ENCODE assay signal across 1 cellular context in the genomic region with DNA sequence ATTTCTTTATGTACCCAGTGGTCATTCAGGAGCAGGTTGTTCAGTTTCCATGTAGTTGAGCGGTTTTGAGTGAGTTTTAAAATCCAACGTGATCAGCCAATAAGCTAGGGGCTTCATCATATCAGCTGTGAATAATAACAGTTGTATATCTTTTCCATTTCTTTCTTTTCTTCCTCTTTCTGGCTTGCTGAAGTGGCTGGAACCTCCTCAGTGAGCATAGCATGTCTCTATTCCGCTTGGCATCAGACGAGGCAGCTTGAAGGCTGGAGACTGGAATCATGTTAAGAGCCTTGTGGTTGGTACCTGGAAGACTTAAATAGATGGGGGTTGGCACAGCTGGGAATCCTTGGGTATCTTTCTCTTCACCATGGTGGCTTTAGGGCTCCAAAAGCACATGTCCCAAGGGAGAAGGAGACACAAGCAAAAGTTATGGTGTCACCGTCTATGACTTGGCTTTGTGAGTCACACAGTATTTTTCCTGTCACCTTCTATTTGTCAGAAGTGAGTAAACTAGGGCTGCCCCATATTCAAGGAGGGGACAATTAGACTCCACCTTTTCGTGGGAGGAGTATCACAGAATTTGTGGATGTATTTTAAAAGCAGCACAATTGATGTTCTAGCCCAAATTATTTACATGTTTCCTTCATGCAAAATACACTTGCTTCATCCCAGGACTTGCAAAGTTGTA.
TF ChIP-seq lines count a peak whose summit lies in the region.

No MANE protein-coding gene starts in this region.

TF ChIP-seq in A549, 52 proteins besides CTCF, POLR2A, EP300 and RAD21:
- TF ChIP-seq MYC (IDR thresholded peaks at IDR 0.05; ENCODE audit: borderline replicate concordance, low read length), result no peak
- no peak for TF ChIP-seq FOSB (CRISPR knock-in tag; IDR thresholded peaks at IDR 0.05)
- TF ChIP-seq RARB (CRISPR knock-in tag; IDR thresholded peaks at IDR 0.05), result no peak
- TF ChIP-seq CBX8 (IDR thresholded peaks at IDR 0.05), result no peak
- no peak for TF ChIP-seq FOXS1 (CRISPR knock-in tag; IDR thresholded peaks at IDR 0.05)
- no peak for TF ChIP-seq SMC3 (IDR thresholded peaks at IDR 0.05)
- TF ChIP-seq, protein P1, sequence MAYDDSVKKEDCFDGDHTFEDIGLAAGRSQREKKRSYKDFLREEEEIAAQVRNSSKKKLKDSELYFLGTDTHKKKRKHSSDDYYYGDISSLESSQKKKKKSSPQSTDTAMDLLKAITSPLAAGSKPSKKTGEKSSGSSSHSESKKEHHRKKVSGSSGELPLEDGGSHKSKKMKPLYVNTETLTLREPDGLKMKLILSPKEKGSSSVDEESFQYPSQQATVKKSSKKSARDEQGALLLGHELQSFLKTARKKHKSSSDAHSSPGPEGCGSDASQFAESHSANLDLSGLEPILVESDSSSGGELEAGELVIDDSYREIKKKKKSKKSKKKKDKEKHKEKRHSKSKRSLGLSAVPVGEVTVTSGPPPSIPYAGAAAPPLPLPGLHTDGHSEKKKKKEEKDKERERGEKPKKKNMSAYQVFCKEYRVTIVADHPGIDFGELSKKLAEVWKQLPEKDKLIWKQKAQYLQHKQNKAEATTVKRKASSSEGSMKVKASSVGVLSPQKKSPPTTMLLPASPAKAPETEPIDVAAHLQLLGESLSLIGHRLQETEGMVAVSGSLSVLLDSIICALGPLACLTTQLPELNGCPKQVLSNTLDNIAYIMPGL (CRISPR knock-in tag; IDR thresholded peaks at IDR 0.05; ENCODE audit: borderline replicate concordance), result no peak
- TF ChIP-seq ZNF302 (CRISPR knock-in tag; IDR thresholded peaks at IDR 0.05), result no peak
- TF ChIP-seq RFX5 (IDR thresholded peaks at IDR 0.05), result no peak
- TF ChIP-seq, protein P2, sequence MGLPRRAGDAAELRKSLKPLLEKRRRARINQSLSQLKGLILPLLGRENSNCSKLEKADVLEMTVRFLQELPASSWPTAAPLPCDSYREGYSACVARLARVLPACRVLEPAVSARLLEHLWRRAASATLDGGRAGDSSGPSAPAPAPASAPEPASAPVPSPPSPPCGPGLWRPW (IDR thresholded peaks at IDR 0.05), result no peak
- no peak for TF ChIP-seq ZSCAN20 (CRISPR knock-in tag; IDR thresholded peaks at IDR 0.05)
- TF ChIP-seq JUNB (IDR thresholded peaks at IDR 0.05), result no peak
- TF ChIP-seq, protein P3, sequence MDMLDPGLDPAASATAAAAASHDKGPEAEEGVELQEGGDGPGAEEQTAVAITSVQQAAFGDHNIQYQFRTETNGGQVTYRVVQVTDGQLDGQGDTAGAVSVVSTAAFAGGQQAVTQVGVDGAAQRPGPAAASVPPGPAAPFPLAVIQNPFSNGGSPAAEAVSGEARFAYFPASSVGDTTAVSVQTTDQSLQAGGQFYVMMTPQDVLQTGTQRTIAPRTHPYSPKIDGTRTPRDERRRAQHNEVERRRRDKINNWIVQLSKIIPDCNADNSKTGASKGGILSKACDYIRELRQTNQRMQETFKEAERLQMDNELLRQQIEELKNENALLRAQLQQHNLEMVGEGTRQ (IDR thresholded peaks at IDR 0.05), result no peak
- TF ChIP-seq, protein P4, sequence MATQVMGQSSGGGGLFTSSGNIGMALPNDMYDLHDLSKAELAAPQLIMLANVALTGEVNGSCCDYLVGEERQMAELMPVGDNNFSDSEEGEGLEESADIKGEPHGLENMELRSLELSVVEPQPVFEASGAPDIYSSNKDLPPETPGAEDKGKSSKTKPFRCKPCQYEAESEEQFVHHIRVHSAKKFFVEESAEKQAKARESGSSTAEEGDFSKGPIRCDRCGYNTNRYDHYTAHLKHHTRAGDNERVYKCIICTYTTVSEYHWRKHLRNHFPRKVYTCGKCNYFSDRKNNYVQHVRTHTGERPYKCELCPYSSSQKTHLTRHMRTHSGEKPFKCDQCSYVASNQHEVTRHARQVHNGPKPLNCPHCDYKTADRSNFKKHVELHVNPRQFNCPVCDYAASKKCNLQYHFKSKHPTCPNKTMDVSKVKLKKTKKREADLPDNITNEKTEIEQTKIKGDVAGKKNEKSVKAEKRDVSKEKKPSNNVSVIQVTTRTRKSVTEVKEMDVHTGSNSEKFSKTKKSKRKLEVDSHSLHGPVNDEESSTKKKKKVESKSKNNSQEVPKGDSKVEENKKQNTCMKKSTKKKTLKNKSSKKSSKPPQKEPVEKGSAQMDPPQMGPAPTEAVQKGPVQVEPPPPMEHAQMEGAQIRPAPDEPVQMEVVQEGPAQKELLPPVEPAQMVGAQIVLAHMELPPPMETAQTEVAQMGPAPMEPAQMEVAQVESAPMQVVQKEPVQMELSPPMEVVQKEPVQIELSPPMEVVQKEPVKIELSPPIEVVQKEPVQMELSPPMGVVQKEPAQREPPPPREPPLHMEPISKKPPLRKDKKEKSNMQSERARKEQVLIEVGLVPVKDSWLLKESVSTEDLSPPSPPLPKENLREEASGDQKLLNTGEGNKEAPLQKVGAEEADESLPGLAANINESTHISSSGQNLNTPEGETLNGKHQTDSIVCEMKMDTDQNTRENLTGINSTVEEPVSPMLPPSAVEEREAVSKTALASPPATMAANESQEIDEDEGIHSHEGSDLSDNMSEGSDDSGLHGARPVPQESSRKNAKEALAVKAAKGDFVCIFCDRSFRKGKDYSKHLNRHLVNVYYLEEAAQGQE (IDR thresholded peaks at IDR 0.05), result no peak
- TF ChIP-seq KDM1A (IDR thresholded peaks at IDR 0.05; ENCODE audit: low read depth), result no peak
- TF ChIP-seq SREBF2 (IDR thresholded peaks at IDR 0.05), result no peak
- no peak for TF ChIP-seq CEBPB (IDR thresholded peaks at IDR 0.05)
- TF ChIP-seq CBX2 (IDR thresholded peaks at IDR 0.05; ENCODE audit: borderline replicate concordance, low read depth), result no peak
